1 cellular context compared by ENCODE assay signal in the genomic region with DNA sequence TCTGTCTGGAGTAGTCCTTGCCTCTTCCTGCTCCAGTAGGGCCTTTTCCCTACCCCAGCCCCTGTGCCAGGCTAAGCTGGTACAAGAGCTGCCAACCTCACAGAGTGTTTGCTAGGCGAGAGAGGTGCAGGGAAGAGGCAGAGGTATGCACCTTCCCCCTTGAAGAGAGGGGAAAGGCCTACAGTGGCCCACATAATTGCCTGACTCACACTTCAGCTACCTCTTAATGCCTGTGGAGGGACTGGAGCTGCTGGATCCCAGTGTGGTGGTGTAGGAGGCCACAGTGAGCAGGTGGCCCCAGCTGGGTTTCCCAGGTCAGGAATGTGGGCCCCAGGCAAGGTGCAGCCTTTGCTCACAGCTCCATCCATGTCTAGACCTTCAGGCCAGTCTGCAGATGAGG.
TF ChIP-seq lines count a peak whose summit lies in the region.

No MANE protein-coding gene starts in this region.

TF ChIP-seq in HEK293, 187 proteins besides CTCF, POLR2A, EP300 and RAD21 (continued from another document):
- TF ChIP-seq, protein P1, sequence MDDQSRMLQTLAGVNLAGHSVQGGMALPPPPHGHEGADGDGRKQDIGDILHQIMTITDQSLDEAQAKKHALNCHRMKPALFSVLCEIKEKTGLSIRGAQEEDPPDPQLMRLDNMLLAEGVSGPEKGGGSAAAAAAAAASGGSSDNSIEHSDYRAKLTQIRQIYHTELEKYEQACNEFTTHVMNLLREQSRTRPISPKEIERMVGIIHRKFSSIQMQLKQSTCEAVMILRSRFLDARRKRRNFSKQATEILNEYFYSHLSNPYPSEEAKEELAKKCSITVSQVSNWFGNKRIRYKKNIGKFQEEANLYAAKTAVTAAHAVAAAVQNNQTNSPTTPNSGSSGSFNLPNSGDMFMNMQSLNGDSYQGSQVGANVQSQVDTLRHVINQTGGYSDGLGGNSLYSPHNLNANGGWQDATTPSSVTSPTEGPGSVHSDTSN (CRISPR knock-in tag; IDR thresholded peaks at IDR 0.05) = no peak
- no peak for TF ChIP-seq ZNF701 (tag by site-specific recombination; IDR thresholded peaks at IDR 0.05)
- TF ChIP-seq, protein P2, sequence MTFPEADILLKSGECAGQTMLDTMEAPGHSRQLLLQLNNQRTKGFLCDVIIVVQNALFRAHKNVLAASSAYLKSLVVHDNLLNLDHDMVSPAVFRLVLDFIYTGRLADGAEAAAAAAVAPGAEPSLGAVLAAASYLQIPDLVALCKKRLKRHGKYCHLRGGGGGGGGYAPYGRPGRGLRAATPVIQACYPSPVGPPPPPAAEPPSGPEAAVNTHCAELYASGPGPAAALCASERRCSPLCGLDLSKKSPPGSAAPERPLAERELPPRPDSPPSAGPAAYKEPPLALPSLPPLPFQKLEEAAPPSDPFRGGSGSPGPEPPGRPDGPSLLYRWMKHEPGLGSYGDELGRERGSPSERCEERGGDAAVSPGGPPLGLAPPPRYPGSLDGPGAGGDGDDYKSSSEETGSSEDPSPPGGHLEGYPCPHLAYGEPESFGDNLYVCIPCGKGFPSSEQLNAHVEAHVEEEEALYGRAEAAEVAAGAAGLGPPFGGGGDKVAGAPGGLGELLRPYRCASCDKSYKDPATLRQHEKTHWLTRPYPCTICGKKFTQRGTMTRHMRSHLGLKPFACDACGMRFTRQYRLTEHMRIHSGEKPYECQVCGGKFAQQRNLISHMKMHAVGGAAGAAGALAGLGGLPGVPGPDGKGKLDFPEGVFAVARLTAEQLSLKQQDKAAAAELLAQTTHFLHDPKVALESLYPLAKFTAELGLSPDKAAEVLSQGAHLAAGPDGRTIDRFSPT (tag by site-specific recombination; IDR thresholded peaks at IDR 0.05) = 0 out of 2 replicates have a peak, but pooled peaks have one; percentile 35
- TF ChIP-seq ZNF670 (tag by site-specific recombination; IDR thresholded peaks at IDR 0.05; ENCODE audit: low read depth) = no peak
- TF ChIP-seq ZBTB7A (tag by site-specific recombination; IDR thresholded peaks at IDR 0.05; ENCODE audit: low read depth) = no peak
- TF ChIP-seq, protein P3, sequence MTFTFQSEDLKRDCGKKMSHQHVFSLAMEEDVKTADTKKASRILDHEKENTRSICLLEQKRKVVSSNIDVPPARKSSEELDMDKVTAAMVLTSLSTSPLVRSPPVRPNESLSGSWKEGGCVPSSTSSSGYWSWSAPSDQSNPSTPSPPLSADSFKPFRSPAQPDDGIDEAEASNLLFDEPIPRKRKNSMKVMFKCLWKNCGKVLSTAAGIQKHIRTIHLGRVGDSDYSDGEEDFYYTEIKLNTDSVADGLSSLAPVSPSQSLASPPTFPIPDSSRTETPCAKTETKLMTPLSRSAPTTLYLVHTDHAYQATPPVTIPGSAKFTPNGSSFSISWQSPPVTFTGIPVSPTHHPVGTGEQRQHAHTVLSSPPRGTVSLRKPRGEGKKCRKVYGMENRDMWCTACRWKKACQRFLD (tag by site-specific recombination; IDR thresholded peaks at IDR 0.05) = no peak
- TF ChIP-seq ZNF514 (tag by site-specific recombination; IDR thresholded peaks at IDR 0.05) = no peak
- no peak for TF ChIP-seq ZNF530 (tag by site-specific recombination; IDR thresholded peaks at IDR 0.05; ENCODE audit: low read depth)
- TF ChIP-seq ZNF548 (tag by site-specific recombination; IDR thresholded peaks at IDR 0.05) = no peak
- TF ChIP-seq, protein P4, sequence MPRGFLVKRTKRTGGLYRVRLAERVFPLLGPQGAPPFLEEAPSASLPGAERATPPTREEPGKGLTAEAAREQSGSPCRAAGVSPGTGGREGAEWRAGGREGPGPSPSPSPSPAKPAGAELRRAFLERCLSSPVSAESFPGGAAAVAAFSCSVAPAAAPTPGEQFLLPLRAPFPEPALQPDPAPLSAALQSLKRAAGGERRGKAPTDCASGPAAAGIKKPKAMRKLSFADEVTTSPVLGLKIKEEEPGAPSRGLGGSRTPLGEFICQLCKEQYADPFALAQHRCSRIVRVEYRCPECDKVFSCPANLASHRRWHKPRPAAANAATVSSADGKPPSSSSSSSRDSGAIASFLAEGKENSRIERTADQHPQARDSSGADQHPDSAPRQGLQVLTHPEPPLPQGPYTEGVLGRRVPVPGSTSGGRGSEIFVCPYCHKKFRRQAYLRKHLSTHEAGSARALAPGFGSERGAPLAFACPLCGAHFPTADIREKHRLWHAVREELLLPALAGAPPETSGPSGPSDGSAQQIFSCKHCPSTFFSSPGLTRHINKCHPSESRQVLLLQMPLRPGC (tag by site-specific recombination; IDR thresholded peaks at IDR 0.05) = no peak
- 0 out of 2 replicates have a peak, but pooled peaks have one; percentile 22 for TF ChIP-seq ZNF366 (tag by site-specific recombination; conservative IDR thresholded peaks at IDR 0.05)
